Comparison of ENCODE assay signal across 8 cellular contexts in genomic region chr9:131733601-131734061, GRCh38. TPM values are rescaled to one million over a fixed set of nuclear protein-coding genes. Genes with fewer than 3 reads are reported as not detected.
A peak's percentile ranks its signal among the peaks of the same experiment; 100 is the strongest.
DNase-seq lines count a peak whose midpoint lies in the region; ATAC-seq and TF ChIP-seq lines count a peak whose summit lies in the region.

No MANE protein-coding gene starts in this region.

- peaks cover 100% of the 10 kb centered on the region for H3K4me1 ChIP-seq in left ventricle myocardium inferior

- peaks cover 4% of the 10 kb centered on the region for H3K36me3 Mint-ChIP-seq in activated naive CD8-positive, alpha-beta T cell

- H3K9me3 ChIP-seq in left ventricle myocardium inferior (replicated peaks): no peaks in the 10 kb centered on the region

- DNase-seq in activated effector memory CD4-positive, alpha-beta T cell treated with anti-CD3 and anti-CD28 coated beads, Interleukin-2, amount 50 U/mL, for 16 hours: peak; percentile 83
- DNase-seq in activated effector memory CD4-positive, alpha-beta T cell treated with Interleukin-2 at 50 U/mL for 16 hours: no peak
- DNase-seq in OCI-M1 (lab: John Stamatoyannopoulos, UW) (peak; percentile 66), left ventricle myocardium inferior (no peak), NCI-H146 treated with DMSO at 0.1 percent for 48 hours (lab: John Stamatoyannopoulos, UW; ENCODE audit: unreplicated experiment) (no peak)
- DNase-seq in stimulated activated CD4-positive, alpha-beta T cell treated with anti-CD3 and anti-CD28 coated beads, Interleukin-4, amount 100 ng/mL, for 4 hours: peak; percentile 26 to 38

- H3K27ac Mint-ChIP-seq in activated naive CD8-positive, alpha-beta T cell: peak overlapping the region; percentile 91

- no peaks in the 10 kb centered on the region for H3K9me3 Mint-ChIP-seq in activated naive CD8-positive, alpha-beta T cell (ENCODE audit: low read depth)

- ATAC-seq in GM18873 (IDR thresholded peaks at IDR 0.05; ENCODE audit: low FRiP score, unreplicated experiment): no peak

- H3K27ac ChIP-seq in left ventricle myocardium inferior (replicated peaks): peak overlapping the region; percentile 94

- H3K4me3 Mint-ChIP-seq in activated naive CD8-positive, alpha-beta T cell: peak overlapping the region; percentile 74

- intact Hi-C loops in left ventricle myocardium inferior (cut with micrococcal nuclease): loop anchor here (10.0 kb wide), 1 partner anchor 59 kb away; no protein-coding TSS in a partner anchor

- H3K4me3 ChIP-seq in left ventricle myocardium inferior: no peak overlapping the region

- H3K36me3 ChIP-seq in left ventricle myocardium inferior: peaks cover 8% of the 10 kb centered on the region

- H3K4me1 Mint-ChIP-seq in activated naive CD8-positive, alpha-beta T cell (ENCODE audit: low read depth): peaks cover 89% of the 10 kb centered on the region

- H3K27me3 ChIP-seq in left ventricle myocardium inferior (ENCODE audit: low read depth): no peaks in the 10 kb centered on the region

- H3K27me3 Mint-ChIP-seq in activated naive CD8-positive, alpha-beta T cell: no peaks in the 10 kb centered on the region

- TF ChIP-seq CTCF in left ventricle myocardium inferior (IDR thresholded peaks at IDR 0.05; ENCODE audit: borderline replicate concordance): no peak

RNA-seq across cellular contexts. Expression of gene RAPGEF1, which starts 6.2 kb away (rescaled TPM):
- total RNA-seq in left ventricle myocardium inferior: 95.9 TPM

Comparison
In these comparisons a context has a peak if more than half of its experiments do, and no peak if none do; other contexts are left out.
1. DNase-seq: peak in activated effector memory CD4-positive, alpha-beta T cell treated with anti-CD3 and anti-CD28 coated beads, Interleukin-2, amount 50 U/mL, for 16 hours (single experiment), OCI-M1 (single experiment) and stimulated activated CD4-positive, alpha-beta T cell treated with anti-CD3 and anti-CD28 coated beads, Interleukin-4, amount 100 ng/mL, for 4 hours (2 of 2); none in activated effector memory CD4-positive, alpha-beta T cell treated with Interleukin-2 at 50 U/mL for 16 hours (single experiment), left ventricle myocardium inferior (single experiment) and NCI-H146 treated with DMSO at 0.1 percent for 48 hours (single experiment).